ENCODE assay signal across 19 cellular contexts in genomic region chr5:173333900-173334685, GRCh38. TPM values are rescaled to one million over a fixed set of nuclear protein-coding genes. Genes with fewer than 3 reads are reported as not detected.
DNase-seq lines count a peak whose midpoint lies in the region; ATAC-seq and TF ChIP-seq lines count a peak whose summit lies in the region.
"Had no signal": no experiment of that assay in that cellular context is flagged by ENCODE, and none has a peak within 500 bp of the region (broad histone marks: within the 10 kb centered on the region; RNA-seq: fewer than 3 reads in every experiment).

No MANE protein-coding gene starts in this region.

- DNase-seq in GM23248 (peak; percentile 72), RWPE2 (ENCODE audit: low spot score) (no peak), epithelial cell of prostate (ENCODE audit: low read depth, low spot score) (no peak), pulmonary artery endothelial cell (ENCODE audit: low read depth, low spot score) (peak; percentile 48), cardiac septum (ENCODE audit: low spot score) (no peak), UCSD-AML1 (lab: John Stamatoyannopoulos, UW; ENCODE audit: unreplicated experiment) (no peak), NOMO-1 treated with dmso at 0.1 percent for 144 hours (lab: John Stamatoyannopoulos, UW; ENCODE audit: unreplicated experiment) (no peak)
- no peak for DNase-seq in T-helper 2 cell treated with Interferon-gamma antibody and Interleukin-4, amounts not matched to agents 5 μg/mL and 100 μg/mL, for 36 hours (ENCODE audit: low spot score)
- DNase-seq: activated effector memory CD4-positive, alpha-beta T cell treated with Interleukin-2 at 50 U/mL for 16 hours; anterior cingulate cortex; DMS79; NCI-H1930; NCI-H510A treated with DMSO at 0.1 percent for 48 hours; nephron progenitor cell; Peyer's patch; T-cell had no signal

- H3K27me3 ChIP-seq in GM23248 (replicated peaks; ENCODE audit: insufficient read depth) (no peaks in the 10 kb centered on the region), RWPE2 (ENCODE audit: insufficient read depth, poor library complexity, severe bottlenecking) (no peaks in the 10 kb centered on the region)

- H3K4me3 ChIP-seq in GM23248 (no peak overlapping the region), RWPE2 (ENCODE audit: severe bottlenecking) (no peak overlapping the region)
- H3K4me3 ChIP-seq: Peyer's patch had no signal

- H3K4me1 ChIP-seq in GM23248 (ENCODE audit: insufficient read depth) (peaks cover 20% of the 10 kb centered on the region), RWPE2 (ENCODE audit: insufficient read depth, poor library complexity, severe bottlenecking) (peaks cover 39% of the 10 kb centered on the region)

- peaks cover 23% of the 10 kb centered on the region for H3F3A ChIP-seq in GM23248 (ENCODE audit: insufficient read depth)

- in situ Hi-C loops in GM23248 (cut with MboI), result loop anchor here (5.0 kb wide), 1 partner anchor 42 kb away; no protein-coding TSS in a partner anchor

- no peaks in the 10 kb centered on the region for H4K20me1 ChIP-seq in GM23248 (ENCODE audit: insufficient read depth)

- TF ChIP-seq CTCF in RWPE2 (IDR thresholded peaks at IDR 0.05; ENCODE audit: poor library complexity, severe bottlenecking), result no peak

- H3K79me2 ChIP-seq in GM23248 (ENCODE audit: insufficient read depth), result no peaks in the 10 kb centered on the region

- H3K27me3 Mint-ChIP-seq in T-helper 2 cell treated with Interferon-gamma antibody and Interleukin-4, amounts not matched to agents 5 μg/mL and 100 μg/mL, for 36 hours (ENCODE audit: low read depth), result peaks cover 3% of the 10 kb centered on the region

- H3K9ac ChIP-seq in GM23248, result peak overlapping the region; percentile 18; the same call in 1 of the 2 replicates

- peak; percentile 77 for ATAC-seq in RWPE2 (ENCODE audit: low read depth)
- ATAC-seq: T-cell had no signal

- H3K4me2 ChIP-seq in GM23248 (ENCODE audit: unreplicated experiment), result peak overlapping the region; percentile 43

- H3K36me3 ChIP-seq in GM23248 (ENCODE audit: low read depth), result no peaks in the 10 kb centered on the region
- H3K36me3 ChIP-seq in RWPE2 (ENCODE audit: low read depth), result no peaks in the 10 kb centered on the region
- H3K36me3 ChIP-seq: Peyer's patch had no signal

- WGBS in GM23248 (ENCODE audit: low coverage in 1 of 2, low lambda C conversion rate in 2 of 2, missing lambda C conversion rate in 2 of 2), 2 experiments, result 49 to 54% methylated on average over 4 of the region's 4 CpGs

- H3K4me1 Mint-ChIP-seq in T-helper 2 cell treated with Interferon-gamma antibody and Interleukin-4, amounts not matched to agents 5 μg/mL and 100 μg/mL, for 36 hours (ENCODE audit: low read depth), result peaks cover 25% of the 10 kb centered on the region
- H3K4me1 Mint-ChIP-seq: memory B cell had no signal

- H3K27ac Mint-ChIP-seq in T-helper 2 cell treated with Interferon-gamma antibody and Interleukin-4, amounts not matched to agents 5 μg/mL and 100 μg/mL, for 36 hours, result no peak overlapping the region
- H3K27ac Mint-ChIP-seq: memory B cell, nephron progenitor cell, T-cell had no signal

- H3K36me3 Mint-ChIP-seq in T-helper 2 cell treated with Interferon-gamma antibody and Interleukin-4, amounts not matched to agents 5 μg/mL and 100 μg/mL, for 36 hours (ENCODE audit: low read depth), result no peaks in the 10 kb centered on the region
- H3K36me3 Mint-ChIP-seq: memory B cell, T-cell had no signal

- no peaks in the 10 kb centered on the region for H3K9me3 Mint-ChIP-seq in T-helper 2 cell treated with Interferon-gamma antibody and Interleukin-4, amounts not matched to agents 5 μg/mL and 100 μg/mL, for 36 hours
- H3K9me3 Mint-ChIP-seq: memory B cell, nephron progenitor cell, T-cell had no signal

- H3K4me3 Mint-ChIP-seq in T-helper 2 cell treated with Interferon-gamma antibody and Interleukin-4, amounts not matched to agents 5 μg/mL and 100 μg/mL, for 36 hours, result no peak overlapping the region
- H3K4me3 Mint-ChIP-seq: memory B cell, nephron progenitor cell, T-cell had no signal

- no peaks in the 10 kb centered on the region for H3K9me2 ChIP-seq in GM23248 (ENCODE audit: insufficient read depth)

- H3K9me3 ChIP-seq in GM23248 (ENCODE audit: low read depth), result no peaks in the 10 kb centered on the region
- no peaks in the 10 kb centered on the region for H3K9me3 ChIP-seq in RWPE2 (ENCODE audit: severe bottlenecking)
- H3K9me3 ChIP-seq: Peyer's patch had no signal

- H3K27ac ChIP-seq in GM23248 (peak overlapping the region; percentile 77), RWPE2 (ENCODE audit: poor library complexity, severe bottlenecking) (peak overlapping the region; percentile 92), epithelial cell of prostate (peak overlapping the region; percentile 42)
- H3K27ac ChIP-seq: C4-2B, HL-60, Peyer's patch had no signal

- intact Hi-C loops in cardiac septum (cut with DNase I), result no loop called here

- H2AFZ ChIP-seq in GM23248, result 0 out of 2 replicates have a peak overlapping the region, but pooled peaks have one; percentile 25

RNA-seq across cellular contexts. Expression of gene STC2, which starts 5.9 kb away (rescaled TPM):
- 281 and 330 TPM in 2 replicates for total RNA-seq in GM23248 (2014; rRNA removed; shearing (Covaris generic))
- 173 and 184 TPM in 2 replicates for polyA plus RNA-seq in GM23248 (2016; fragmentation: Nextera tagmentation; extraction: Ambion mirVana)
- total RNA-seq in pulmonary artery endothelial cell (28.9 and 32.7 TPM in 2 replicates), cardiac septum (6.0 TPM)

Comparison
In these comparisons a context has a peak if more than half of its experiments do, and no peak if none do; other contexts are left out.
1. DNase-seq: peak in GM23248 (single experiment) and pulmonary artery endothelial cell (single experiment); none in RWPE2 (single experiment), epithelial cell of prostate (single experiment), cardiac septum (single experiment), UCSD-AML1 (single experiment), NOMO-1 treated with dmso at 0.1 percent for 144 hours (single experiment) and T-helper 2 cell treated with Interferon-gamma antibody and Interleukin-4, amounts not matched to agents 5 μg/mL and 100 μg/mL, for 36 hours (single experiment).
2. H3K27ac ChIP-seq: peak in every context shown above with its lines; median percentile 92 in RWPE2; 77 in GM23248; 42 in epithelial cell of prostate.